22 cellular contexts compared by ENCODE assay signal in the genomic region with DNA sequence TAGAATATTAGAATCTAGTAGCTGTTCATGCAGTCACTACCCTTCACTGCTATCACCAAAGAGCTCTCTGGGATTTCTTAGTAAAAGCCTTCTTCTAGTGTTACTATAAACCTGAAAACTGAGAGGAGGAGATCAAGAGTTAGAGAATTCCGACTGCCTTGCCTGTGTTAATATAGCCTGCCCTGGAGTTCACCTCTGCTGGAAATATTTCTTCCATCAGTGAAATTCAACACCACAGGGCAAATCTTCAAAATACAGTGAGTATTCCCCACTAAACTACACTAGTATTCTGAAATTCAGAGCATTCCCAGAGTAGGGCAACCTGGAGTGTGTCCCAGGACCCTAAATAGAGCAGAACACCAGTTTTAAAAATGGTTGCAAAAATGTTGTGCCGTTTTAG.
DNase-seq lines count a peak whose midpoint lies in the region; ATAC-seq, FAIRE-seq and TF ChIP-seq lines count a peak whose summit lies in the region.
"Had no signal": no experiment of that assay in that cellular context is flagged by ENCODE, and none has a peak within 500 bp of the region (broad histone marks: within the 10 kb centered on the region; RNA-seq: fewer than 3 reads in every experiment).

No MANE protein-coding gene starts in this region.

- H3F3A ChIP-seq in MM.1S (ENCODE audit: insufficient read depth, low read length), result no peaks in the 10 kb centered on the region

- TF ChIP-seq RAD21 in IMR-90 (IDR thresholded peaks at IDR 0.05; ENCODE audit: low read length), result no peak

- H4K91ac ChIP-seq in IMR-90 (ENCODE audit: insufficient read depth, low read depth, low read length), result no peak overlapping the region

- H3K4ac ChIP-seq in IMR-90 (ENCODE audit: low read depth, low read length), result peak overlapping the region; percentile 7; the same call in 1 of the 2 replicates

- H3K27me3 ChIP-seq in IMR-90 (ENCODE audit: control insufficient read depth, insufficient read depth, low read length) (no peaks in the 10 kb centered on the region), ascending aorta (no peaks in the 10 kb centered on the region), keratinocyte (ENCODE audit: control insufficient read depth, extremely low read depth, insufficient read depth, low read length) (no peaks in the 10 kb centered on the region), spleen (replicated peaks in 1 of 7) (no peaks in the 10 kb centered on the region), MM.1S (replicated peaks; ENCODE audit: insufficient read depth, low read length) (no peaks in the 10 kb centered on the region), WERI-Rb-1 (ENCODE audit: insufficient read depth, low read depth, severe bottlenecking) (no peaks in the 10 kb centered on the region)
- H3K27me3 ChIP-seq: testis, uterus had no signal

- no peak overlapping the region; the same call in 1 of the 2 replicates for H2AK5ac ChIP-seq in IMR-90 (ENCODE audit: low read depth, low read length)

- POLR2A ChIA-PET in IMR-90 (lab: Charles Lee; ENCODE audit: unreplicated experiment), result no interaction called here

- no peaks in the 10 kb centered on the region for H3K36me3 ChIP-seq in IMR-90 (ENCODE audit: control insufficient read depth, insufficient read depth, low read length)
- H3K36me3 ChIP-seq in ascending aorta, result no peaks in the 10 kb centered on the region
- no peaks in the 10 kb centered on the region for H3K36me3 ChIP-seq in keratinocyte (ENCODE audit: control insufficient read depth in 2 of 2, extremely low read depth in 1 of 2, insufficient read depth in 2 of 2, low read length in 2 of 2)
- no peaks in the 10 kb centered on the region for H3K36me3 ChIP-seq in spleen
- no peaks in the 10 kb centered on the region for H3K36me3 ChIP-seq in MM.1S (replicated peaks; ENCODE audit: insufficient read depth, low read length)
- H3K36me3 ChIP-seq in WERI-Rb-1, result no peaks in the 10 kb centered on the region
- H3K36me3 ChIP-seq: uterus had no signal

- dilution Hi-C loops in IMR-90 (cut with HindIII; ENCODE audit: low sequenced_read_pairs, unreplicated experiment) (no loop called here), keratinocyte (cut with MboI; ENCODE audit: extremely low pct_ligation_motif_present, low sequenced_read_pairs) (no loop called here)

- H2BK20ac ChIP-seq in IMR-90 (ENCODE audit: low read depth, low read length), result peak overlapping the region; percentile 47; the same call in 1 of the 2 replicates

- in situ Hi-C loops in IMR-90 (cut with MboI; ENCODE audit: low sequenced_read_pairs), result no loop called here

- H2BK15ac ChIP-seq in IMR-90 (ENCODE audit: low read depth, low read length), result peak overlapping the region; percentile 78; the same call in 1 of the 3 replicates

- CTCF ChIA-PET in IMR-90 (lab: Yijun Ruan, JAX), result interaction anchor here (1.0 kb wide), 1 partner anchor 27 kb away, joined by 3 read pairs; no protein-coding TSS in a partner anchor

- peak overlapping the region; percentile 62 for H2BK5ac ChIP-seq in IMR-90 (ENCODE audit: low read depth, low read length, poor library complexity, severe bottlenecking)

- no peak overlapping the region for H3K9ac ChIP-seq in IMR-90 (ENCODE audit: low read depth, low read length)
- no peak overlapping the region for H3K9ac ChIP-seq in keratinocyte (ENCODE audit: control insufficient read depth, extremely low read depth, insufficient read depth, low read length)
- no peak overlapping the region for H3K9ac ChIP-seq in MM.1S (ENCODE audit: low read length)

- H3K9me1 ChIP-seq in IMR-90 (ENCODE audit: insufficient read depth, low read length) (peaks cover 3% of the 10 kb centered on the region; the same call in 1 of the 2 replicates), keratinocyte (ENCODE audit: control insufficient read depth, extremely low read depth, insufficient read depth, low read length) (no peaks in the 10 kb centered on the region)

- no CpG with 5 or more reads among the region's 2 CpGs for WGBS in IMR-90 (ENCODE audit: extremely low coverage in 2 of 2, insufficient read length in 1 of 2), 2 experiments
- 72 to 88% (median 77%) methylated on average over 2 of the region's 2 CpGs for WGBS in spleen, 5 donors

- H3K4me3 ChIP-seq in IMR-90 (ENCODE audit: insufficient read depth, low read depth, low read length), result no peak overlapping the region
- H3K4me3 ChIP-seq in ascending aorta, result no peak overlapping the region
- H3K4me3 ChIP-seq in keratinocyte (ENCODE audit: control insufficient read depth in 2 of 3, extremely low read depth in 1 of 3, insufficient read depth in 2 of 3, low read depth in 1 of 3, low read length in 3 of 3), result no peak overlapping the region
- no peak overlapping the region for H3K4me3 ChIP-seq in spleen
- H3K4me3 ChIP-seq in MM.1S (ENCODE audit: low read length), result no peak overlapping the region
- H3K4me3 ChIP-seq in WERI-Rb-1 (ENCODE audit: low read depth, low read length), result no peak overlapping the region
- H3K4me3 ChIP-seq: lung, skin epidermis, testis, uterus had no signal

- H4K20me1 ChIP-seq in IMR-90 (ENCODE audit: insufficient read depth, low read length), result no peaks in the 10 kb centered on the region
- no peaks in the 10 kb centered on the region for H4K20me1 ChIP-seq in keratinocyte (ENCODE audit: control insufficient read depth, extremely low read depth, insufficient read depth, low read length)
- H4K20me1 ChIP-seq in MM.1S (ENCODE audit: insufficient read depth, low read length), result no peaks in the 10 kb centered on the region

- H3K9me2 ChIP-seq in MM.1S (replicated peaks; ENCODE audit: insufficient read depth, low read length), result no peaks in the 10 kb centered on the region

- H2BK120ac ChIP-seq in IMR-90 (ENCODE audit: low read depth, low read length), result peak overlapping the region; percentile 18; the same call in 1 of the 2 replicates

- peak; percentile 33 for ATAC-seq in IMR-90 (ENCODE audit: low read depth)
- ATAC-seq: activated naive CD8-positive, alpha-beta T cell treated with anti-CD3 and anti-CD28 coated beads, Interleukin-2, amount 50 U/mL, for 24 hours; HepG2; stimulated activated naive B cell treated with anti-CD40 and anti-IgM and Interleukin-4, amounts not matched to agents 10 μg/mL and 1 μg/mL and 100 μg/mL, for 72 hours had no signal

- H3K23ac ChIP-seq in IMR-90 (ENCODE audit: low read depth, low read length), result peak overlapping the region; percentile 7; the same call in 1 of the 2 replicates

- peak overlapping the region; percentile 21 to 42; a peak in 3 of 4 replicates for H4K8ac ChIP-seq in IMR-90 (ENCODE audit: low read depth in 2 of 2, low read length in 2 of 2)

- H3K79me2 ChIP-seq in keratinocyte (ENCODE audit: control insufficient read depth, insufficient read depth, low read length) (no peaks in the 10 kb centered on the region), MM.1S (ENCODE audit: low read length) (no peaks in the 10 kb centered on the region)

- H3K79me1 ChIP-seq in IMR-90 (ENCODE audit: low read depth in 1 of 2, low read length in 2 of 2), result peaks cover 0 to 15% of the 10 kb centered on the region in 2 experiments; a peak in 2 of 4 replicates

- peaks cover 9% of the 10 kb centered on the region; the same call in 1 of the 2 replicates for H3K4me1 ChIP-seq in IMR-90 (ENCODE audit: control insufficient read depth, insufficient read depth, low read length)
- H3K4me1 ChIP-seq in ascending aorta, result peaks cover 0 to 7% of the 10 kb centered on the region in 2 donors
- peaks cover 19% of the 10 kb centered on the region for H3K4me1 ChIP-seq in keratinocyte (ENCODE audit: control insufficient read depth, extremely low read depth, insufficient read depth, low read length)
- peaks cover 16 to 70% (median 31%) of the 10 kb centered on the region in 6 donors for H3K4me1 ChIP-seq in spleen
- no peaks in the 10 kb centered on the region for H3K4me1 ChIP-seq in MM.1S (ENCODE audit: low read length)
- H3K4me1 ChIP-seq: testis, uterus had no signal

- H3K27ac ChIP-seq in IMR-90 (ENCODE audit: insufficient read depth, low read length) (no peak overlapping the region), ascending aorta (peak overlapping the region; percentile 3 to 6), keratinocyte (ENCODE audit: control insufficient read depth, insufficient read depth, low read length) (no peak overlapping the region), spleen (peak overlapping the region in 7 of 8 donors; percentile 36 to 81 (median 59)), MM.1S (ENCODE audit: low read length) (no peak overlapping the region), WERI-Rb-1 (no peak overlapping the region)
- H3K27ac ChIP-seq: testis, uterus had no signal

- TF ChIP-seq CTCF in IMR-90 (conservative IDR thresholded peaks at IDR 0.05; ENCODE audit: low read depth, low read length) (no peak), ascending aorta (IDR thresholded peaks at IDR 0.05) (no peak), keratinocyte (optimal IDR thresholded peaks at IDR 0.05 in 1 of 3, IDR thresholded peaks at IDR 0.05 in 1 of 3, conservative IDR thresholded peaks at IDR 0.05 in 1 of 3; ENCODE audit: extremely low read depth in 1 of 3, insufficient read depth in 2 of 3, low read length in 3 of 3) (no peak), spleen (IDR thresholded peaks at IDR 0.05 in 8 of 11, conservative IDR thresholded peaks at IDR 0.05 in 3 of 11) (no peak), MM.1S (IDR thresholded peaks at IDR 0.05; ENCODE audit: low read length) (no peak), WERI-Rb-1 (IDR thresholded peaks at IDR 0.05; ENCODE audit: low read depth, low read length) (no peak)

- H3K56ac ChIP-seq in IMR-90 (ENCODE audit: extremely low read depth, insufficient read depth, low read length), result no peak overlapping the region

- DNase-seq in IMR-90 (peak; percentile 45), ascending aorta (ENCODE audit: low spot score in 2 of 2) (no peak), keratinocyte (ENCODE audit: low read depth, low spot score) (no peak), spleen (no peak), MM.1S (no peak), DMS 273 treated with DMSO at 0.1 percent for 48 hours (lab: John Stamatoyannopoulos, UW) (no peak), WERI-Rb-1 (no peak)
- DNase-seq: activated CD4-positive, alpha-beta T cell treated with anti-CD3 and anti-CD28 coated beads, Interleukin-2, amount 50 U/mL, for 48 hours; activated naive CD8-positive, alpha-beta T cell treated with anti-CD3 and anti-CD28 coated beads, Interleukin-2, amount 50 U/mL, for 24 hours; cortex of kidney; H9; NCI-H1105; NCI-H2029 treated with DMSO at 0.1 percent for 48 hours; NCI-H774; stimulated activated CD4-positive, alpha-beta T cell treated with anti-CD3 and anti-CD28 coated beads, Interleukin-2, amount 100 ng/mL, for 24 hours; stimulated activated naive B cell treated with anti-CD40 and anti-IgM and Interleukin-4, amounts not matched to agents 10 μg/mL and 1 μg/mL and 100 μg/mL, for 72 hours; testis; uterus had no signal

- H3K14ac ChIP-seq in IMR-90 (replicated peaks; ENCODE audit: low read depth, low read length), result 0 out of 2 replicates have a peak overlapping the region, but pooled peaks have one; percentile 12

- intact Hi-C loops in IMR-90 (cut with micrococcal nuclease) (no loop called here), ascending aorta (cut with DNase I) (no loop called here), spleen (cut with DNase I; ENCODE audit: low total_unique reads) (no loop called here)

- H2AK9ac ChIP-seq in IMR-90 (replicated peaks; ENCODE audit: low read depth, low read length, poor library complexity), result no peak overlapping the region

- BruUV-seq in IMR-90 (replicated peaks; lab: Mats Ljungman, UMichigan), result no TSS peak

- H2AFZ ChIP-seq in IMR-90 (replicated peaks; ENCODE audit: low read length, poor library complexity) (no peak overlapping the region), keratinocyte (ENCODE audit: control insufficient read depth, low read length) (peak overlapping the region; percentile 45), MM.1S (ENCODE audit: low read length) (no peak overlapping the region)

- TF ChIP-seq POLR2A in IMR-90 (IDR thresholded peaks at IDR 0.05; ENCODE audit: low read depth, low read length), result no peak
- no peak for TF ChIP-seq POLR2A in spleen (IDR thresholded peaks at IDR 0.05)

- H3K9me3 ChIP-seq in IMR-90 (ENCODE audit: control insufficient read depth, insufficient read depth, low read length), result no peaks in the 10 kb centered on the region
- no peaks in the 10 kb centered on the region for H3K9me3 ChIP-seq in ascending aorta
- H3K9me3 ChIP-seq in keratinocyte (ENCODE audit: control insufficient read depth, low read depth, low read length), result no peaks in the 10 kb centered on the region
- H3K9me3 ChIP-seq in spleen, result no peaks in the 10 kb centered on the region
- no peaks in the 10 kb centered on the region for H3K9me3 ChIP-seq in MM.1S (replicated peaks; ENCODE audit: insufficient read depth, low read length)
- no peaks in the 10 kb centered on the region for H3K9me3 ChIP-seq in WERI-Rb-1 (ENCODE audit: severe bottlenecking)
- H3K9me3 ChIP-seq: testis, uterus had no signal

- no peak overlapping the region; the same call in 1 of the 2 replicates for H4K5ac ChIP-seq in IMR-90 (ENCODE audit: low read depth, low read length)

- H3K18ac ChIP-seq in IMR-90 (ENCODE audit: low read depth, low read length), result peak overlapping the region; percentile 61; the same call in 1 of the 2 replicates

- H3K4me2 ChIP-seq in IMR-90 (ENCODE audit: low read depth, low read length) (peak overlapping the region; percentile 46; the same call in 1 of the 2 replicates), keratinocyte (ENCODE audit: control insufficient read depth, extremely low read depth, insufficient read depth, low read depth, low read length) (no peak overlapping the region), MM.1S (ENCODE audit: low read depth, low read length) (no peak overlapping the region)

- FAIRE-seq in keratinocyte (lab: Jason Lieb, UNC), result no peak
- FAIRE-seq: bronchial epithelial cell, HepG2 had no signal

Comparison
In these comparisons a context has a peak if more than half of its experiments do, and no peak if none do; other contexts are left out.
1. H3K27ac ChIP-seq: peak in ascending aorta (2 of 2) and spleen (7 of 8); none in IMR-90 (single experiment), keratinocyte (single experiment), MM.1S (single experiment) and WERI-Rb-1 (single experiment).